In the genomic region with DNA sequence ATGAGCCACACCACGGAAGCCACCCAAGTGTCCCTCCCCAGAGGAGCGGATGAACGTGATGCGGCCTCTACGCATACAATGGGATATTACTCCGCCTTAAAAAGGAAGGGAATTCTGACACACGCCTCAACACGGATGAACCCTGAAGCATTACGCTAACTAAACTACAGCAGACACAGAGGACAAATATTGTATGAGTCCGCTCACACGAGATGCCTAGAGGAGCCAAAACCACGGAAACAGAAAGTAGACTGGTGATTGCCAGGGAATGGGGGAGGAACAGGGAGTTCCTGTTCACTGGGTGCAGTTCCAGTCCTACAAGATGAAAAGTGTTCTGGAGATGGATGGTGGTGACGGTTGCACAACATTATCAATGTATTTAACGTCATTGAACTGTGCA, we compare ENCODE assay signal across 25 cellular contexts. TPM values are rescaled to one million over a fixed set of nuclear protein-coding genes. Genes with fewer than 3 reads are reported as not detected.
A peak's percentile ranks its signal among the peaks of the same experiment; 100 is the strongest.
DNase-seq lines count a peak whose midpoint lies in the region; ATAC-seq and TF ChIP-seq lines count a peak whose summit lies in the region.
"Had no signal": no experiment of that assay in that cellular context is flagged by ENCODE, and none has a peak within 500 bp of the region (broad histone marks: within the 10 kb centered on the region; RNA-seq: fewer than 3 reads in every experiment).

No MANE protein-coding gene starts in this region.

- H3K27me3 Mint-ChIP-seq in nephron (ENCODE audit: low read depth), result no peaks in the 10 kb centered on the region
- H3K27me3 Mint-ChIP-seq: activated T-helper 17 cell treated with anti-CD3 and anti-CD28 coated beads, Interleukin-2, amount 50 U/mL, for 72 hours had no signal

- H3K4me3 ChIP-seq in epithelial cell of esophagus (ENCODE audit: low read length) (no peak overlapping the region), uterus (no peak overlapping the region)
- H3K4me3 ChIP-seq: K562, ovary, thoracic aorta, vagina had no signal

- H3K4me1 Mint-ChIP-seq in nephron, result peaks cover 48% of the 10 kb centered on the region
- H3K4me1 Mint-ChIP-seq: activated T-helper 17 cell treated with anti-CD3 and anti-CD28 coated beads, Interleukin-2, amount 50 U/mL, for 72 hours had no signal

- intact Hi-C loops in uterus (cut with DNase I; ENCODE audit: low total_unique reads), result loop anchor here (2.0 kb wide), 1 partner anchor 68 kb away; no protein-coding TSS in a partner anchor

- H3K27ac ChIP-seq in uterus, result peak overlapping the region; percentile 52 to 73
- H3K27ac ChIP-seq: C4-2B, ovary, thoracic aorta, vagina had no signal

- no peaks in the 10 kb centered on the region for H3K36me3 ChIP-seq in uterus
- H3K36me3 ChIP-seq: ovary, thoracic aorta, vagina, WERI-Rb-1 had no signal

- H3K27ac Mint-ChIP-seq in nephron, result peak overlapping the region in 2 of 3 experiments; percentile 38 to 90
- H3K27ac Mint-ChIP-seq: activated naive CD4-positive, alpha-beta T cell treated with anti-CD3 and anti-CD28 coated beads, Interleukin-2, amount 10 ng/mL, durations not matched to agents 7 days and 5 days; activated T-helper 17 cell treated with anti-CD3 and anti-CD28 coated beads, Interleukin-2, amount 50 U/mL, for 72 hours; naive thymus-derived CD4-positive, alpha-beta T cell had no signal

- no peak for TF ChIP-seq POLR2A in uterus (IDR thresholded peaks at IDR 0.05)

- H3K9me3 ChIP-seq in uterus, result no peaks in the 10 kb centered on the region
- H3K9me3 ChIP-seq: Caco-2, ovary, thoracic aorta, vagina had no signal

- no peak overlapping the region for H3K4me3 Mint-ChIP-seq in nephron
- H3K4me3 Mint-ChIP-seq: activated naive CD4-positive, alpha-beta T cell treated with anti-CD3 and anti-CD28 coated beads, Interleukin-2, amount 10 ng/mL, durations not matched to agents 7 days and 5 days; activated T-helper 17 cell treated with anti-CD3 and anti-CD28 coated beads, Interleukin-2, amount 50 U/mL, for 72 hours; naive thymus-derived CD4-positive, alpha-beta T cell had no signal

- no peak for ATAC-seq in HG02571 (IDR thresholded peaks at IDR 0.05; ENCODE audit: unreplicated experiment)
- ATAC-seq: activated T-helper 17 cell treated with anti-CD3 and anti-CD28 coated beads, Interleukin-2, amount 50 U/mL, for 72 hours; K562; naive thymus-derived CD4-positive, alpha-beta T cell had no signal

- TF ChIP-seq CTCF in epithelial cell of esophagus (IDR thresholded peaks at IDR 0.05; ENCODE audit: insufficient read depth, low read depth, low read length, missing control alignments), result no peak
- TF ChIP-seq CTCF in nephron (IDR thresholded peaks at IDR 0.05; ENCODE audit: unreplicated experiment in 3 of 3), result no peak
- TF ChIP-seq CTCF in uterus (IDR thresholded peaks at IDR 0.05), result no peak

- no peaks in the 10 kb centered on the region for H3K27me3 ChIP-seq in uterus
- H3K27me3 ChIP-seq: ovary, vagina had no signal

- no peaks in the 10 kb centered on the region for H3K4me1 ChIP-seq in uterus
- H3K4me1 ChIP-seq: Caco-2, vagina had no signal

- H3K9me3 Mint-ChIP-seq in nephron, result no peaks in the 10 kb centered on the region
- H3K9me3 Mint-ChIP-seq: activated naive CD4-positive, alpha-beta T cell treated with anti-CD3 and anti-CD28 coated beads, Interleukin-2, amount 10 ng/mL, durations not matched to agents 7 days and 5 days; activated T-helper 17 cell treated with anti-CD3 and anti-CD28 coated beads, Interleukin-2, amount 50 U/mL, for 72 hours; naive thymus-derived CD4-positive, alpha-beta T cell had no signal

- H3K36me3 Mint-ChIP-seq in nephron (ENCODE audit: low read depth), result peaks cover 4% of the 10 kb centered on the region
- H3K36me3 Mint-ChIP-seq: activated naive CD4-positive, alpha-beta T cell treated with anti-CD3 and anti-CD28 coated beads, Interleukin-2, amount 10 ng/mL, durations not matched to agents 7 days and 5 days had no signal

- DNase-seq in GM04503 (ENCODE audit: low read depth) (peak; percentile 53), epithelial cell of esophagus (ENCODE audit: low read depth) (peak; percentile 88), uterus (peak; percentile 57 to 72), NCI-H2107 (lab: John Stamatoyannopoulos, UW) (no peak)
- no peak for DNase-seq in stimulated activated CD4-positive, alpha-beta T cell treated with anti-CD3 and anti-CD28 coated beads, Interleukin-4, amount 100 ng/mL, for 1 hour
- DNase-seq: activated CD4-positive, alpha-beta T cell treated with anti-CD3 and anti-CD28 coated beads for 4 hours; activated naive CD4-positive, alpha-beta T cell treated with anti-CD3 and anti-CD28 coated beads, Interleukin-2, amount 10 ng/mL, durations not matched to agents 7 days and 5 days; Caco-2; DMS53; islet precursor cell; midbrain; naive thymus-derived CD4-positive, alpha-beta T cell; NCI-H1092 treated with DMSO at 0.1 percent for 48 hours; NCI-H187; NCI-H2171; stimulated activated naive CD4-positive, alpha-beta T cell treated with Interleukin-2 at 50 U/mL for 16 hours; WERI-Rb-1 had no signal

RNA-seq across cellular contexts. Expression of gene SRGAP3, which starts 32.7 kb away (rescaled TPM):
- total RNA-seq in uterus, result 10 to 100 TPM in 2 of 4 donors, 1 to 10 TPM in 2; 2.4 to 35.5 (median 8.2) TPM

Comparison
In these comparisons a context has a peak if more than half of its experiments do, and no peak if none do; other contexts are left out.
1. DNase-seq: peak in GM04503 (single experiment), epithelial cell of esophagus (single experiment) and uterus (2 of 2); none in NCI-H2107 (single experiment) and stimulated activated CD4-positive, alpha-beta T cell treated with anti-CD3 and anti-CD28 coated beads, Interleukin-4, amount 100 ng/mL, for 1 hour (single experiment).